Comparison of ENCODE assay signal across 9 cellular contexts in genomic region chr14:54572316-54572715, GRCh38. TPM values are rescaled to one million over a fixed set of nuclear protein-coding genes. Genes with fewer than 3 reads are reported as not detected.
A peak's percentile ranks its signal among the peaks of the same experiment; 100 is the strongest.
DNase-seq lines count a peak whose midpoint lies in the region; ATAC-seq and TF ChIP-seq lines count a peak whose summit lies in the region.
"Had no signal": no experiment of that assay in that cellular context is flagged by ENCODE, and none has a peak within 500 bp of the region (broad histone marks: within the 10 kb centered on the region; RNA-seq: fewer than 3 reads in every experiment).

No MANE protein-coding gene starts in this region.

- intact Hi-C loops in activated CD4-positive, alpha-beta memory T cell treated with anti-CD3 and anti-CD28 coated beads for 36 hours (cut with micrococcal nuclease), result loop anchor here (1.0 kb wide), 1 partner anchor 119 kb away; no protein-coding TSS in a partner anchor
- intact Hi-C loops in left colon (cut with DNase I, micrococcal nuclease), result no loop called here

- no peak overlapping the region for H3K27ac Mint-ChIP-seq in activated CD4-positive, alpha-beta memory T cell treated with anti-CD3 and anti-CD28 coated beads for 36 hours
- H3K27ac Mint-ChIP-seq in activated CD4-positive, alpha-beta memory T cell treated with anti-CD3 and anti-CD28 coated beads, Interleukin-2, amount 10 ng/mL, durations not matched to agents 7 days and 5 days, result no peak overlapping the region
- H3K27ac Mint-ChIP-seq in stimulated activated naive B cell treated with anti-CD40 and anti-IgM and Interleukin-4, amounts not matched to agents 10 μg/mL and 1 μg/mL and 100 μg/mL, for 72 hours, result no peak overlapping the region
- H3K27ac Mint-ChIP-seq: naive thymus-derived CD4-positive, alpha-beta T cell had no signal

- peak; percentile 31 for DNase-seq in activated CD4-positive, alpha-beta memory T cell treated with anti-CD3 and anti-CD28 coated beads for 36 hours
- DNase-seq in activated CD4-positive, alpha-beta memory T cell treated with anti-CD3 and anti-CD28 coated beads, Interleukin-2, amount 10 ng/mL, durations not matched to agents 7 days and 5 days, result no peak
- peak; percentile 4 for DNase-seq in NCI-H1105 (lab: John Stamatoyannopoulos, UW)
- peak; percentile 63 for DNase-seq in choroid plexus epithelial cell (ENCODE audit: low read depth)
- DNase-seq in stimulated activated naive B cell treated with anti-CD40 and anti-IgM and Interleukin-4, amounts not matched to agents 10 μg/mL and 1 μg/mL and 100 μg/mL, for 72 hours, result peak; percentile 21
- no peak for DNase-seq in left colon
- DNase-seq: naive thymus-derived CD4-positive, alpha-beta T cell had no signal

- peaks cover 18% of the 10 kb centered on the region for H3K36me3 Mint-ChIP-seq in activated CD4-positive, alpha-beta memory T cell treated with anti-CD3 and anti-CD28 coated beads for 36 hours
- peaks cover 18% of the 10 kb centered on the region for H3K36me3 Mint-ChIP-seq in activated CD4-positive, alpha-beta memory T cell treated with anti-CD3 and anti-CD28 coated beads, Interleukin-2, amount 10 ng/mL, durations not matched to agents 7 days and 5 days (ENCODE audit: low read depth)
- peaks cover 15 to 25% of the 10 kb centered on the region in 2 donors for H3K36me3 Mint-ChIP-seq in stimulated activated naive B cell treated with anti-CD40 and anti-IgM and Interleukin-4, amounts not matched to agents 10 μg/mL and 1 μg/mL and 100 μg/mL, for 72 hours

- no peak for ATAC-seq in stimulated activated naive B cell treated with anti-CD40 and anti-IgM and Interleukin-4, amounts not matched to agents 10 μg/mL and 1 μg/mL and 100 μg/mL, for 72 hours (replicated peaks)
- ATAC-seq in left colon (no peak), GM18505 (IDR thresholded peaks at IDR 0.05; ENCODE audit: unreplicated experiment) (no peak), HG02610 (IDR thresholded peaks at IDR 0.05; ENCODE audit: unreplicated experiment) (no peak)
- ATAC-seq: naive thymus-derived CD4-positive, alpha-beta T cell had no signal

- CTCF ChIA-PET in activated CD4-positive, alpha-beta memory T cell treated with anti-CD3 and anti-CD28 coated beads for 36 hours (lab: Charles Lee), result interaction anchor here (0.8 to 2.4 kb wide), 5 partner anchors 8 to 204 kb away, joined by 3 to 14 read pairs (median 4); no protein-coding TSS in a partner anchor
- CTCF ChIA-PET in activated CD4-positive, alpha-beta memory T cell treated with anti-CD3 and anti-CD28 coated beads, Interleukin-2, amount 10 ng/mL, durations not matched to agents 7 days and 5 days (lab: Charles Lee), result interaction anchor here (4.5 kb wide), 1 partner anchor 201 kb away, joined by 25 read pairs; no protein-coding TSS in a partner anchor

- no peak for TF ChIP-seq POLR2A in GM18505 (IDR thresholded peaks at IDR 0.05; ENCODE audit: borderline replicate concordance, extremely low read depth, insufficient read depth, insufficient read length)

- H3K4me3 Mint-ChIP-seq in activated CD4-positive, alpha-beta memory T cell treated with anti-CD3 and anti-CD28 coated beads for 36 hours, result no peak overlapping the region
- H3K4me3 Mint-ChIP-seq in activated CD4-positive, alpha-beta memory T cell treated with anti-CD3 and anti-CD28 coated beads, Interleukin-2, amount 10 ng/mL, durations not matched to agents 7 days and 5 days, result no peak overlapping the region
- no peak overlapping the region for H3K4me3 Mint-ChIP-seq in stimulated activated naive B cell treated with anti-CD40 and anti-IgM and Interleukin-4, amounts not matched to agents 10 μg/mL and 1 μg/mL and 100 μg/mL, for 72 hours
- H3K4me3 Mint-ChIP-seq: naive thymus-derived CD4-positive, alpha-beta T cell had no signal

- H3K27me3 Mint-ChIP-seq in activated CD4-positive, alpha-beta memory T cell treated with anti-CD3 and anti-CD28 coated beads for 36 hours, result peaks cover 6% of the 10 kb centered on the region
- peaks cover 31% of the 10 kb centered on the region for H3K27me3 Mint-ChIP-seq in activated CD4-positive, alpha-beta memory T cell treated with anti-CD3 and anti-CD28 coated beads, Interleukin-2, amount 10 ng/mL, durations not matched to agents 7 days and 5 days
- H3K27me3 Mint-ChIP-seq in stimulated activated naive B cell treated with anti-CD40 and anti-IgM and Interleukin-4, amounts not matched to agents 10 μg/mL and 1 μg/mL and 100 μg/mL, for 72 hours, result no peaks in the 10 kb centered on the region

- TF ChIP-seq CTCF in choroid plexus epithelial cell (conservative IDR thresholded peaks at IDR 0.05; ENCODE audit: low read depth, low read length), result peak; percentile 66

- H3K4me3 ChIP-seq in choroid plexus epithelial cell (ENCODE audit: low read depth, low read length), result no peak overlapping the region

- H3K4me1 Mint-ChIP-seq in activated CD4-positive, alpha-beta memory T cell treated with anti-CD3 and anti-CD28 coated beads for 36 hours (ENCODE audit: low read depth), result peaks cover 17% of the 10 kb centered on the region
- H3K4me1 Mint-ChIP-seq in activated CD4-positive, alpha-beta memory T cell treated with anti-CD3 and anti-CD28 coated beads, Interleukin-2, amount 10 ng/mL, durations not matched to agents 7 days and 5 days, result peaks cover 8% of the 10 kb centered on the region
- peaks cover 10 to 17% of the 10 kb centered on the region in 2 donors for H3K4me1 Mint-ChIP-seq in stimulated activated naive B cell treated with anti-CD40 and anti-IgM and Interleukin-4, amounts not matched to agents 10 μg/mL and 1 μg/mL and 100 μg/mL, for 72 hours

- POLR2A ChIA-PET in activated CD4-positive, alpha-beta memory T cell treated with anti-CD3 and anti-CD28 coated beads for 36 hours (lab: Charles Lee), result no interaction called here
- POLR2A ChIA-PET in activated CD4-positive, alpha-beta memory T cell treated with anti-CD3 and anti-CD28 coated beads, Interleukin-2, amount 10 ng/mL, durations not matched to agents 7 days and 5 days (lab: Charles Lee), result no interaction called here

- peaks cover 20% of the 10 kb centered on the region for H3K9me3 Mint-ChIP-seq in activated CD4-positive, alpha-beta memory T cell treated with anti-CD3 and anti-CD28 coated beads for 36 hours
- peaks cover 15% of the 10 kb centered on the region for H3K9me3 Mint-ChIP-seq in activated CD4-positive, alpha-beta memory T cell treated with anti-CD3 and anti-CD28 coated beads, Interleukin-2, amount 10 ng/mL, durations not matched to agents 7 days and 5 days
- peaks cover 0 to 7% of the 10 kb centered on the region in 2 donors for H3K9me3 Mint-ChIP-seq in stimulated activated naive B cell treated with anti-CD40 and anti-IgM and Interleukin-4, amounts not matched to agents 10 μg/mL and 1 μg/mL and 100 μg/mL, for 72 hours

RNA-seq across cellular contexts. Expression of gene SAMD4A, which starts 5.4 kb away (rescaled TPM):
- 1 to 10 TPM; 2.4 to 2.6 TPM for total RNA-seq in activated CD4-positive, alpha-beta memory T cell treated with anti-CD3 and anti-CD28 coated beads for 36 hours
- total RNA-seq in activated CD4-positive, alpha-beta memory T cell treated with anti-CD3 and anti-CD28 coated beads, Interleukin-2, amount 10 ng/mL, durations not matched to agents 7 days and 5 days, result 1 to 10 TPM; 1.0 to 1.2 TPM
- 10 to 100 TPM; 11.2 to 26.2 TPM for total RNA-seq in left colon

Comparison
In these comparisons a context has a peak if more than half of its experiments do, and no peak if none do; other contexts are left out.
1. DNase-seq: peak in activated CD4-positive, alpha-beta memory T cell treated with anti-CD3 and anti-CD28 coated beads for 36 hours (single experiment), NCI-H1105 (single experiment), choroid plexus epithelial cell (single experiment) and stimulated activated naive B cell treated with anti-CD40 and anti-IgM and Interleukin-4, amounts not matched to agents 10 μg/mL and 1 μg/mL and 100 μg/mL, for 72 hours (single experiment); none in activated CD4-positive, alpha-beta memory T cell treated with anti-CD3 and anti-CD28 coated beads, Interleukin-2, amount 10 ng/mL, durations not matched to agents 7 days and 5 days (single experiment) and left colon (0 of 2).